ENCODE assay signal across 16 cellular contexts in genomic region chr2:213087040-213087439, GRCh38.
A peak's percentile ranks its signal among the peaks of the same experiment; 100 is the strongest.
DNase-seq lines count a peak whose midpoint lies in the region; ATAC-seq and TF ChIP-seq lines count a peak whose summit lies in the region.
"Had no signal": no experiment of that assay in that cellular context is flagged by ENCODE, and none has a peak within 500 bp of the region (broad histone marks: within the 10 kb centered on the region; RNA-seq: fewer than 3 reads in every experiment).

No MANE protein-coding gene starts in this region.

- H3K36me3 ChIP-seq in heart left ventricle: no peaks in the 10 kb centered on the region
- H3K36me3 ChIP-seq in smooth muscle cell (ENCODE audit: low read depth): no peaks in the 10 kb centered on the region
- H3K36me3 ChIP-seq: thoracic aorta had no signal

- H3K27me3 ChIP-seq in heart left ventricle (no peaks in the 10 kb centered on the region), smooth muscle cell (ENCODE audit: low read depth) (no peaks in the 10 kb centered on the region)

- H3K4me1 ChIP-seq in heart left ventricle (peaks cover 0 to 22% (median 0%) of the 10 kb centered on the region in 12 donors), smooth muscle cell (ENCODE audit: low read depth) (peaks cover 8% of the 10 kb centered on the region)

- H3K9ac ChIP-seq in smooth muscle cell (ENCODE audit: low read depth): no peak overlapping the region

- peak overlapping the region in 8 of 12 donors; percentile 2 to 75 (median 50) for H3K27ac ChIP-seq in heart left ventricle
- no peak overlapping the region for H3K27ac ChIP-seq in smooth muscle cell (ENCODE audit: low read depth)

- H3K9me3 Mint-ChIP-seq in osteocyte (ENCODE audit: unreplicated experiment): no peaks in the 10 kb centered on the region
- H3K9me3 Mint-ChIP-seq: activated naive CD4-positive, alpha-beta T cell treated with anti-CD3 and anti-CD28 coated beads, Interleukin-2, amount 10 ng/mL, durations not matched to agents 7 days and 5 days; T-cell had no signal

- H3K9me3 ChIP-seq in heart left ventricle (no peaks in the 10 kb centered on the region), smooth muscle cell (replicated peaks; ENCODE audit: low read depth) (no peaks in the 10 kb centered on the region)
- H3K9me3 ChIP-seq: thoracic aorta had no signal

- H3F3A ChIP-seq in smooth muscle cell (ENCODE audit: low read depth): no peaks in the 10 kb centered on the region

- intact Hi-C loops in heart left ventricle (cut with DNase I): no loop called here
- intact Hi-C loops in Right ventricle myocardium superior (cut with DNase I): no loop called here

- peaks cover 3% of the 10 kb centered on the region for H3K36me3 Mint-ChIP-seq in osteocyte (ENCODE audit: unreplicated experiment)
- H3K36me3 Mint-ChIP-seq: activated naive CD4-positive, alpha-beta T cell treated with anti-CD3 and anti-CD28 coated beads, Interleukin-2, amount 10 ng/mL, durations not matched to agents 7 days and 5 days; T-cell had no signal

- no peaks in the 10 kb centered on the region for H4K20me1 ChIP-seq in smooth muscle cell (ENCODE audit: low read depth)

- H3K4me2 ChIP-seq in smooth muscle cell: no peak overlapping the region

- H3K79me2 ChIP-seq in smooth muscle cell (ENCODE audit: low read depth): no peaks in the 10 kb centered on the region

- ATAC-seq in heart left ventricle (no peak), Right ventricle myocardium superior (ENCODE audit: poor library complexity) (no peak), GM21529 (IDR thresholded peaks at IDR 0.05; ENCODE audit: unreplicated experiment) (peak; percentile 61), HG03159 (IDR thresholded peaks at IDR 0.05; ENCODE audit: unreplicated experiment) (peak; percentile 68), GM19397 (IDR thresholded peaks at IDR 0.05; ENCODE audit: unreplicated experiment) (no peak)
- ATAC-seq: T-cell had no signal

- H3K4me3 Mint-ChIP-seq in osteocyte (ENCODE audit: unreplicated experiment): no peak overlapping the region
- H3K4me3 Mint-ChIP-seq: activated naive CD4-positive, alpha-beta T cell treated with anti-CD3 and anti-CD28 coated beads, Interleukin-2, amount 10 ng/mL, durations not matched to agents 7 days and 5 days; T-cell had no signal

- peak overlapping the region; percentile 54 for H3K27ac Mint-ChIP-seq in osteocyte (ENCODE audit: unreplicated experiment)
- H3K27ac Mint-ChIP-seq: activated naive CD4-positive, alpha-beta T cell treated with anti-CD3 and anti-CD28 coated beads, Interleukin-2, amount 10 ng/mL, durations not matched to agents 7 days and 5 days; T-cell had no signal

- 68 to 76% (median 73%) methylated on average over 3 of the region's 3 CpGs for WGBS in heart left ventricle, 4 donors
- WGBS in smooth muscle cell (ENCODE audit: low lambda C conversion rate): 91% methylated on average over 3 of the region's 3 CpGs

- no peak for TF ChIP-seq POLR2A in heart left ventricle (IDR thresholded peaks at IDR 0.05)

- H3K27me3 Mint-ChIP-seq in osteocyte (ENCODE audit: unreplicated experiment): no peaks in the 10 kb centered on the region
- H3K27me3 Mint-ChIP-seq: activated naive CD4-positive, alpha-beta T cell treated with anti-CD3 and anti-CD28 coated beads, Interleukin-2, amount 10 ng/mL, durations not matched to agents 7 days and 5 days; T-cell had no signal

- H3K4me1 Mint-ChIP-seq in osteocyte (ENCODE audit: unreplicated experiment): peaks cover 69% of the 10 kb centered on the region
- H3K4me1 Mint-ChIP-seq: activated naive CD4-positive, alpha-beta T cell treated with anti-CD3 and anti-CD28 coated beads, Interleukin-2, amount 10 ng/mL, durations not matched to agents 7 days and 5 days had no signal

- DNase-seq in heart left ventricle (no peak), Right ventricle myocardium superior (no peak), osteocyte (ENCODE audit: extremely low spot score, unreplicated experiment) (no peak), pons (ENCODE audit: low spot score) (no peak), smooth muscle cell (lab: John Stamatoyannopoulos, UW; ENCODE audit: unreplicated experiment) (no peak)
- DNase-seq: activated naive CD4-positive, alpha-beta T cell treated with anti-CD3 and anti-CD28 coated beads, Interleukin-2, amount 10 ng/mL, durations not matched to agents 7 days and 5 days; C1 segment of cervical spinal cord; effector memory CD4-positive, alpha-beta T cell; NCI-H1092; NCI-H2107; NCI-H510A treated with DMSO at 0.1 percent for 48 hours; T-cell had no signal

- H2AFZ ChIP-seq in smooth muscle cell (ENCODE audit: low read depth): no peak overlapping the region

- TF ChIP-seq CTCF in heart left ventricle (IDR thresholded peaks at IDR 0.05) (no peak), osteocyte (IDR thresholded peaks at IDR 0.05) (no peak), smooth muscle cell (IDR thresholded peaks at IDR 0.05; ENCODE audit: borderline replicate concordance, insufficient read depth, poor library complexity, severe bottlenecking) (no peak)

- no peak overlapping the region for H3K4me3 ChIP-seq in heart left ventricle
- H3K4me3 ChIP-seq in smooth muscle cell: no peak overlapping the region
- H3K4me3 ChIP-seq: thoracic aorta had no signal

Comparison
In these comparisons a context has a peak if more than half of its experiments do, and no peak if none do; other contexts are left out.
1. ATAC-seq: peak in GM21529 (single experiment) and HG03159 (single experiment); none in heart left ventricle (0 of 4), Right ventricle myocardium superior (single experiment) and GM19397 (single experiment).